Comparison of ENCODE assay signal across 26 cellular contexts in genomic region chr1:68782890-68783289, GRCh38.
DNase-seq lines count a peak whose midpoint lies in the region; ATAC-seq and TF ChIP-seq lines count a peak whose summit lies in the region.
"Had no signal": no experiment of that assay in that cellular context is flagged by ENCODE, and none has a peak within 500 bp of the region (broad histone marks: within the 10 kb centered on the region; RNA-seq: fewer than 3 reads in every experiment).

No MANE protein-coding gene starts in this region.

- H2AFZ ChIP-seq in SK-N-SH (ENCODE audit: low read depth): no peak overlapping the region

- H3K27ac Mint-ChIP-seq in brain (no peak overlapping the region), neural crest cell (ENCODE audit: unreplicated experiment) (no peak overlapping the region)
- H3K27ac Mint-ChIP-seq: activated naive CD8-positive, alpha-beta T cell treated with anti-CD3 and anti-CD28 coated beads for 36 hours; IgD-negative memory B cell; memory B cell had no signal

- CTCF ChIA-PET in SK-N-SH (lab: Yijun Ruan, JAX): interaction anchor here (0.6 to 1.2 kb wide), 3 partner anchors 13 to 354 kb away, joined by 3 read pairs; no protein-coding TSS in a partner anchor

- H3F3A ChIP-seq in SK-N-SH (replicated peaks; ENCODE audit: insufficient read depth): no peaks in the 10 kb centered on the region

- no peaks in the 10 kb centered on the region for H3K27me3 ChIP-seq in SK-N-SH (ENCODE audit: insufficient read depth)
- H3K27me3 ChIP-seq: pancreas, SJCRH30 had no signal

- H3K4me3 Mint-ChIP-seq in brain (no peak overlapping the region), neural crest cell (no peak overlapping the region)
- H3K4me3 Mint-ChIP-seq: activated naive CD8-positive, alpha-beta T cell treated with anti-CD3 and anti-CD28 coated beads for 36 hours; IgD-negative memory B cell; memory B cell had no signal

- no peaks in the 10 kb centered on the region for H3K36me3 ChIP-seq in SK-N-SH (replicated peaks in 1 of 2; ENCODE audit: control insufficient read depth in 1 of 2, insufficient read depth in 2 of 2, low read length in 1 of 2)
- H3K36me3 ChIP-seq: pancreas, SJCRH30 had no signal

- H3K27me3 Mint-ChIP-seq in brain (no peaks in the 10 kb centered on the region), neural crest cell (ENCODE audit: low read depth) (no peaks in the 10 kb centered on the region)
- H3K27me3 Mint-ChIP-seq: activated naive CD8-positive, alpha-beta T cell treated with anti-CD3 and anti-CD28 coated beads for 36 hours; IgD-negative memory B cell; memory B cell had no signal

- H3K4me3 ChIP-seq in SK-N-SH (ENCODE audit: low read depth in 2 of 2, low read length in 1 of 2) (no peak overlapping the region), LNCaP clone FGC (ENCODE audit: low read depth, low read length) (no peak overlapping the region)
- H3K4me3 ChIP-seq: pancreas, SJCRH30 had no signal

- H3K4me1 ChIP-seq in SK-N-SH (ENCODE audit: control insufficient read depth in 1 of 2, insufficient read depth in 2 of 2, low read depth in 1 of 2, low read length in 1 of 2): no peaks in the 10 kb centered on the region
- H3K4me1 ChIP-seq: pancreas, SJCRH30 had no signal

- peak; percentile 32; the same call in 1 of the 2 replicates for TF ChIP-seq RAD21 in SK-N-SH (IDR thresholded peaks at IDR 0.05; ENCODE audit: low read length)

- H3K9me3 Mint-ChIP-seq in brain (peaks cover 5 to 22% (median 8%) of the 10 kb centered on the region in 5 experiments), neural crest cell (peaks cover 12% of the 10 kb centered on the region)

- no peak overlapping the region for H3K27ac ChIP-seq in SK-N-SH (ENCODE audit: low read depth in 2 of 2, low read length in 1 of 2)
- H3K27ac ChIP-seq: pancreas, SJCRH30 had no signal

- no peaks in the 10 kb centered on the region for H3K9me2 ChIP-seq in SK-N-SH

- POLR2A ChIA-PET in SK-N-SH (lab: Yijun Ruan, JAX): no interaction called here

- H4K20me1 ChIP-seq in SK-N-SH (ENCODE audit: insufficient read depth): no peaks in the 10 kb centered on the region

- no peaks in the 10 kb centered on the region; the same call in 1 of the 2 replicates for H3K9me3 ChIP-seq in SK-N-SH
- H3K9me3 ChIP-seq: pancreas, SJCRH30 had no signal

- H3K4me2 ChIP-seq in SK-N-SH: no peak overlapping the region

- H3K4me1 Mint-ChIP-seq in brain (no peaks in the 10 kb centered on the region), neural crest cell (no peaks in the 10 kb centered on the region)
- H3K4me1 Mint-ChIP-seq: activated naive CD8-positive, alpha-beta T cell treated with anti-CD3 and anti-CD28 coated beads for 36 hours; IgD-negative memory B cell; memory B cell had no signal

- TF ChIP-seq CTCF in SK-N-SH (IDR thresholded peaks at IDR 0.05) (0 out of 2 replicates have a peak, but pooled peaks have one; percentile 8), LNCaP clone FGC (IDR thresholded peaks at IDR 0.05; ENCODE audit: control insufficient read depth, extremely low read depth, insufficient read depth) (peak; percentile 24; the same call in 1 of the 2 replicates), brain (conservative IDR thresholded peaks at IDR 0.05) (peak; percentile 16 to 42), neural crest cell (conservative IDR thresholded peaks at IDR 0.05) (peak; percentile 24)

- H3K9ac ChIP-seq in SK-N-SH: no peak overlapping the region

- no peaks in the 10 kb centered on the region for H3K36me3 Mint-ChIP-seq in brain
- H3K36me3 Mint-ChIP-seq in neural crest cell (ENCODE audit: low read depth): no peaks in the 10 kb centered on the region
- H3K36me3 Mint-ChIP-seq: activated naive CD8-positive, alpha-beta T cell treated with anti-CD3 and anti-CD28 coated beads for 36 hours; memory B cell had no signal

- ATAC-seq in SK-N-SH treated with all-trans-retinoic acid at 6 μM for 48 hours (no peak), GM18861 (IDR thresholded peaks at IDR 0.05; ENCODE audit: unreplicated experiment) (no peak)
- ATAC-seq: Panc1, pancreas, sciatic nerve had no signal

- no peak for DNase-seq in SK-N-SH
- no peak for DNase-seq in LNCaP clone FGC (ENCODE audit: low read depth)
- no peak for DNase-seq in neural crest cell (ENCODE audit: low read depth, low spot score)
- no peak for DNase-seq in central memory CD4-positive, alpha-beta T cell
- DNase-seq in HT-29 (ENCODE audit: low spot score): no peak
- DNase-seq: activated CD4-positive, alpha-beta T cell treated with anti-CD3 and anti-CD28 coated beads, Interleukin-2, amount 50 U/mL, for 1 hour; activated naive CD8-positive, alpha-beta T cell treated with anti-CD3 and anti-CD28 coated beads for 36 hours; C1 segment of cervical spinal cord; Calu3; cerebellar nuclear complex; effector memory CD4-positive, alpha-beta T cell; kidney; NCI-H1694; NCI-H2227 treated with DMSO at 0.1 percent for 48 hours; NCI-H82; pancreas; SJCRH30; stimulated activated CD8-positive, alpha-beta memory T cell treated with anti-CD3 and anti-CD28 coated beads, Interleukin-4, amount 100 ng/mL, for 48 hours; T-helper 2 cell had no signal

- no peaks in the 10 kb centered on the region for H3K79me2 ChIP-seq in SK-N-SH (ENCODE audit: insufficient read depth)

- TF ChIP-seq EP300 in SK-N-SH (IDR thresholded peaks at IDR 0.05; ENCODE audit: borderline replicate concordance in 1 of 2, low read depth in 1 of 2, low read length in 1 of 2): no peak

TF ChIP-seq in SK-N-SH, 30 proteins besides CTCF, POLR2A, EP300 and RAD21:
- TF ChIP-seq JUND (IDR thresholded peaks at IDR 0.05) (no peak), PBX3 (IDR thresholded peaks at IDR 0.05) (no peak), SIN3A (IDR thresholded peaks at IDR 0.05; ENCODE audit: borderline replicate concordance, low read depth, low read length) (no peak), TAF1 (IDR thresholded peaks at IDR 0.05; ENCODE audit: borderline replicate concordance, low read depth, low read length) (no peak), ELF1 (IDR thresholded peaks at IDR 0.05) (no peak), GABPA (IDR thresholded peaks at IDR 0.05; ENCODE audit: low read depth) (no peak), TCF12 (IDR thresholded peaks at IDR 0.05) (no peak), USF2 (IDR thresholded peaks at IDR 0.05; ENCODE audit: borderline replicate concordance, low read depth, low read length) (no peak)

TF ChIP-seq in SK-N-SH treated with all-trans-retinoic acid at 6 μM for 48 hours, 23 proteins besides CTCF, POLR2A, EP300 and RAD21:
- TF ChIP-seq ESRRG (CRISPR knock-in tag; IDR thresholded peaks at IDR 0.05) (no peak), CREB5 (CRISPR knock-in tag; IDR thresholded peaks at IDR 0.05; ENCODE audit: low read depth) (no peak), ISL1 (CRISPR knock-in tag; IDR thresholded peaks at IDR 0.05) (no peak), ARNTL (CRISPR knock-in tag; IDR thresholded peaks at IDR 0.05; ENCODE audit: borderline replicate concordance, low read depth) (no peak), GLIS3 (CRISPR knock-in tag; IDR thresholded peaks at IDR 0.05) (no peak), TCF4 (CRISPR knock-in tag; IDR thresholded peaks at IDR 0.05; ENCODE audit: borderline replicate concordance) (no peak), BACH2 (CRISPR knock-in tag; IDR thresholded peaks at IDR 0.05; ENCODE audit: borderline replicate concordance) (no peak), ZFP30 (CRISPR knock-in tag; IDR thresholded peaks at IDR 0.05) (no peak), SNAI2 (CRISPR knock-in tag; IDR thresholded peaks at IDR 0.05) (no peak), ZC3H10 (CRISPR knock-in tag; IDR thresholded peaks at IDR 0.05) (no peak), CSDC2 (CRISPR knock-in tag; IDR thresholded peaks at IDR 0.05) (no peak), TOX (CRISPR knock-in tag; IDR thresholded peaks at IDR 0.05; ENCODE audit: borderline replicate concordance) (no peak), ZNF70 (CRISPR knock-in tag; IDR thresholded peaks at IDR 0.05) (no peak), ZFP3 (CRISPR knock-in tag; IDR thresholded peaks at IDR 0.05) (no peak), OSR1 (CRISPR knock-in tag; IDR thresholded peaks at IDR 0.05) (no peak), CSRNP3 (CRISPR knock-in tag; IDR thresholded peaks at IDR 0.05) (no peak)
